ENCODE assay signal across 23 cellular contexts in genomic region chr6:138309695-138310094, GRCh38.
"Had no signal": no experiment of that assay in that cellular context is flagged by ENCODE, and none has a peak within 500 bp of the region (broad histone marks: within the 10 kb centered on the region; RNA-seq: fewer than 3 reads in every experiment).

No MANE protein-coding gene starts in this region.

- H3K36me3 ChIP-seq: adrenal gland, ascending aorta, brain microvascular endothelial cell, neural progenitor cell, tibial artery had no signal

- H3K4me1 Mint-ChIP-seq: naive thymus-derived CD8-positive, alpha-beta T cell; neural progenitor cell; stimulated activated effector memory CD8-positive, alpha-beta T cell treated with anti-CD3 and anti-CD28 coated beads, Interleukin-12 subunit alpha, Interleukin-12 subunit beta, amount 100 ng/mL, for 72 hours; stimulated activated naive CD8-positive, alpha-beta T cell treated with anti-CD3 and anti-CD28 coated beads, Interleukin-15, amount 100 ng/mL, for 72 hours had no signal

- H3K4me1 ChIP-seq: adrenal gland, ascending aorta, lower lobe of right lung, neural progenitor cell, tibial artery had no signal

- ATAC-seq: activated T-cell treated with anti-CD3 and anti-CD28 coated beads, Interleukin-2, amount 50 U/mL, for 4 hours; effector memory CD8-positive, alpha-beta T cell; heart right ventricle; naive thymus-derived CD8-positive, alpha-beta T cell; sciatic nerve; stimulated activated effector memory CD8-positive, alpha-beta T cell treated with anti-CD3 and anti-CD28 coated beads, Interleukin-12 subunit alpha, Interleukin-12 subunit beta, amount 100 ng/mL, for 72 hours; stimulated activated naive CD8-positive, alpha-beta T cell treated with anti-CD3 and anti-CD28 coated beads, Interleukin-15, amount 100 ng/mL, for 72 hours had no signal

- H3K27ac ChIP-seq: adrenal gland, ascending aorta, brain microvascular endothelial cell, heart right ventricle, lower lobe of right lung, neural progenitor cell, tibial artery had no signal

- H3K27me3 Mint-ChIP-seq: activated naive CD8-positive, alpha-beta T cell; stimulated activated naive CD8-positive, alpha-beta T cell treated with anti-CD3 and anti-CD28 coated beads, Interleukin-15, amount 100 ng/mL, for 72 hours had no signal

- H3K9me3 Mint-ChIP-seq: activated T-cell treated with anti-CD3 and anti-CD28 coated beads, Interleukin-2, amount 50 U/mL, for 4 hours; activated T-helper 2 cell treated with anti-CD3 and anti-CD28 coated beads, Interferon-gamma antibody, Interleukin-2, Interleukin-4, amounts not matched to agents 10 μg/mL and 5 μg/mL and 100 μg/mL, durations not matched to agents 14 hours and 24 hours and 36 hours; effector memory CD8-positive, alpha-beta T cell; naive thymus-derived CD8-positive, alpha-beta T cell; neural progenitor cell; stimulated activated effector memory CD8-positive, alpha-beta T cell treated with anti-CD3 and anti-CD28 coated beads, Interleukin-12 subunit alpha, Interleukin-12 subunit beta, amount 100 ng/mL, for 72 hours; stimulated activated naive CD8-positive, alpha-beta T cell treated with anti-CD3 and anti-CD28 coated beads, Interleukin-15, amount 100 ng/mL, for 72 hours had no signal

- H3K9me3 ChIP-seq: adrenal gland, ascending aorta, heart right ventricle, lower lobe of right lung, tibial artery had no signal

- H3K4me3 ChIP-seq: adrenal gland, ascending aorta, heart right ventricle, lower lobe of right lung, neural progenitor cell, tibial artery had no signal

- H3K4me3 Mint-ChIP-seq: activated naive CD8-positive, alpha-beta T cell; activated T-cell treated with anti-CD3 and anti-CD28 coated beads, Interleukin-2, amount 50 U/mL, for 4 hours; effector memory CD8-positive, alpha-beta T cell; naive thymus-derived CD8-positive, alpha-beta T cell; neural progenitor cell; stimulated activated effector memory CD8-positive, alpha-beta T cell treated with anti-CD3 and anti-CD28 coated beads, Interleukin-12 subunit alpha, Interleukin-12 subunit beta, amount 100 ng/mL, for 72 hours; stimulated activated naive CD8-positive, alpha-beta T cell treated with anti-CD3 and anti-CD28 coated beads, Interleukin-15, amount 100 ng/mL, for 72 hours had no signal

- DNase-seq: activated CD4-positive, alpha-beta T cell treated with anti-CD3 and anti-CD28 coated beads for 1 hour; activated CD8-positive, alpha-beta memory T cell treated with anti-CD3 and anti-CD28 coated beads for 24 hours; activated CD8-positive, alpha-beta memory T cell treated with anti-CD3 and anti-CD28 coated beads, Interleukin-2, amount 50 U/mL, for 4 hours; activated naive CD4-positive, alpha-beta T cell; activated T-cell treated with anti-CD3 and anti-CD28 coated beads, Interleukin-2, amount 50 U/mL, for 4 hours; brain microvascular endothelial cell; central memory CD4-positive, alpha-beta T cell; effector memory CD8-positive, alpha-beta T cell; heart right ventricle; islet precursor cell; lower lobe of right lung; naive thymus-derived CD8-positive, alpha-beta T cell; small intestine; stimulated activated CD4-positive, alpha-beta T cell treated with anti-CD3 and anti-CD28 coated beads, Interleukin-2, amount 100 ng/mL, for 24 hours; stimulated activated naive CD8-positive, alpha-beta T cell treated with anti-CD3 and anti-CD28 coated beads, Interleukin-15, amount 100 ng/mL, for 72 hours; tibial artery had no signal

- H3K27me3 ChIP-seq: adrenal gland, ascending aorta, brain microvascular endothelial cell, heart right ventricle, neural progenitor cell, tibial artery had no signal

- H3K36me3 Mint-ChIP-seq: activated naive CD8-positive, alpha-beta T cell; naive thymus-derived CD8-positive, alpha-beta T cell; neural progenitor cell; stimulated activated effector memory CD8-positive, alpha-beta T cell treated with anti-CD3 and anti-CD28 coated beads, Interleukin-12 subunit alpha, Interleukin-12 subunit beta, amount 100 ng/mL, for 72 hours had no signal

- H3K27ac Mint-ChIP-seq: activated naive CD8-positive, alpha-beta T cell; activated T-helper 2 cell treated with anti-CD3 and anti-CD28 coated beads, Interferon-gamma antibody, Interleukin-2, Interleukin-4, amounts not matched to agents 10 μg/mL and 5 μg/mL and 100 μg/mL, durations not matched to agents 14 hours and 24 hours and 36 hours; effector memory CD8-positive, alpha-beta T cell; naive thymus-derived CD8-positive, alpha-beta T cell; neural progenitor cell; stimulated activated effector memory CD8-positive, alpha-beta T cell treated with anti-CD3 and anti-CD28 coated beads, Interleukin-12 subunit alpha, Interleukin-12 subunit beta, amount 100 ng/mL, for 72 hours; stimulated activated naive CD8-positive, alpha-beta T cell treated with anti-CD3 and anti-CD28 coated beads, Interleukin-15, amount 100 ng/mL, for 72 hours had no signal
